Comparison of ENCODE assay signal across 21 cellular contexts in genomic region chr17:66395961-66396360, GRCh38.
A peak's percentile ranks its signal among the peaks of the same experiment; 100 is the strongest.
DNase-seq lines count a peak whose midpoint lies in the region; ATAC-seq and TF ChIP-seq lines count a peak whose summit lies in the region.
"Had no signal": no experiment of that assay in that cellular context is flagged by ENCODE, and none has a peak within 500 bp of the region (broad histone marks: within the 10 kb centered on the region; RNA-seq: fewer than 3 reads in every experiment).

No MANE protein-coding gene starts in this region.

- DNase-seq in CD4-positive, CD25-positive, alpha-beta regulatory T cell, result no peak
- no peak for DNase-seq in CD4-positive, alpha-beta T cell
- no peak for DNase-seq in activated naive CD8-positive, alpha-beta T cell treated with anti-CD3 and anti-CD28 coated beads for 36 hours
- no peak for DNase-seq in chondrocyte (ENCODE audit: low spot score)
- no peak for DNase-seq in neural progenitor cell (ENCODE audit: low spot score)
- DNase-seq: ACHN, AML-193, Caco-2, DMS153, GOT3, NCI-H1105 treated with DMSO at 0.1 percent for 48 hours, NCI-H1694, NCI-H2081 treated with DMSO at 0.1 percent for 48 hours, NCI-H446 treated with DMSO at 0.1 percent for 48 hours, NCI-H69, Peyer's patch had no signal

- POLR2A ChIA-PET in CD4-positive, alpha-beta T cell (lab: Charles Lee), result interaction anchor here (0.7 kb wide), 1 partner anchor 19 kb away, joined by 3 read pairs; no protein-coding TSS in a partner anchor

- no peaks in the 10 kb centered on the region for H3F3A ChIP-seq in neural progenitor cell (ENCODE audit: low read depth)

- ATAC-seq in CD4-positive, CD25-positive, alpha-beta regulatory T cell (ENCODE audit: low read depth in 2 of 2), result no peak
- ATAC-seq in CD4-positive, alpha-beta T cell (ENCODE audit: poor library complexity), result no peak
- ATAC-seq in SK-N-SH treated with all-trans-retinoic acid at 6 μM for 48 hours, result no peak
- no peak for ATAC-seq in GM18520 (IDR thresholded peaks at IDR 0.05; ENCODE audit: unreplicated experiment)
- ATAC-seq: GM12878, HCT116 had no signal

- CTCF ChIA-PET in CD4-positive, alpha-beta T cell (lab: Charles Lee), result no interaction called here

- peaks cover 0 to 1% (median 0%) of the 10 kb centered on the region in 7 donors for H3K9me3 Mint-ChIP-seq in CD4-positive, CD25-positive, alpha-beta regulatory T cell
- H3K9me3 Mint-ChIP-seq in CD4-positive, alpha-beta T cell, result peaks cover 2% of the 10 kb centered on the region
- peaks cover 17% of the 10 kb centered on the region for H3K9me3 Mint-ChIP-seq in activated naive CD8-positive, alpha-beta T cell treated with anti-CD3 and anti-CD28 coated beads for 36 hours
- H3K9me3 Mint-ChIP-seq in chondrocyte (ENCODE audit: low read depth) (no peaks in the 10 kb centered on the region), neural progenitor cell (peaks cover 5% of the 10 kb centered on the region)

- intact Hi-C loops in CD4-positive, alpha-beta T cell (cut with DNase I, micrococcal nuclease), result loop anchor here in 1 of 2 experiments (5.0 kb wide), 2 partner anchors 64 to 89 kb away; no protein-coding TSS in a partner anchor

- H3K36me3 ChIP-seq in CD4-positive, CD25-positive, alpha-beta regulatory T cell (ENCODE audit: control insufficient read depth, insufficient read depth, low read length), result peaks cover 2% of the 10 kb centered on the region
- no peaks in the 10 kb centered on the region for H3K36me3 ChIP-seq in neural progenitor cell
- H3K36me3 ChIP-seq: Peyer's patch had no signal

- H3K4me3 ChIP-seq in CD4-positive, CD25-positive, alpha-beta regulatory T cell (ENCODE audit: low read depth, low read length), result no peak overlapping the region
- no peak overlapping the region for H3K4me3 ChIP-seq in neural progenitor cell
- H3K4me3 ChIP-seq: GM12878, Peyer's patch had no signal

- no peak overlapping the region for H3K4me2 ChIP-seq in neural progenitor cell

- peaks cover 16 to 77% (median 38%) of the 10 kb centered on the region in 4 donors for H3K4me1 Mint-ChIP-seq in CD4-positive, CD25-positive, alpha-beta regulatory T cell
- peaks cover 83% of the 10 kb centered on the region for H3K4me1 Mint-ChIP-seq in CD4-positive, alpha-beta T cell (ENCODE audit: low read depth)
- H3K4me1 Mint-ChIP-seq in activated naive CD8-positive, alpha-beta T cell treated with anti-CD3 and anti-CD28 coated beads for 36 hours, result peaks cover 70% of the 10 kb centered on the region
- H3K4me1 Mint-ChIP-seq in chondrocyte (ENCODE audit: low read depth) (peaks cover 30% of the 10 kb centered on the region), neural progenitor cell (peaks cover 12% of the 10 kb centered on the region)

- H3K4me1 ChIP-seq in CD4-positive, CD25-positive, alpha-beta regulatory T cell (ENCODE audit: control insufficient read depth, insufficient read depth, low read length, poor library complexity, severe bottlenecking), result peaks cover 18% of the 10 kb centered on the region
- H3K4me1 ChIP-seq in neural progenitor cell, result no peaks in the 10 kb centered on the region
- H3K4me1 ChIP-seq: Caco-2, Peyer's patch had no signal

- no peaks in the 10 kb centered on the region for H4K20me1 ChIP-seq in neural progenitor cell (ENCODE audit: low read depth)

- TF ChIP-seq CTCF in CD4-positive, alpha-beta T cell (IDR thresholded peaks at IDR 0.05), result no peak
- TF ChIP-seq CTCF in chondrocyte (IDR thresholded peaks at IDR 0.05), result no peak
- TF ChIP-seq CTCF in neural progenitor cell (IDR thresholded peaks at IDR 0.05), result no peak

- peaks cover 14% of the 10 kb centered on the region for H3K36me3 Mint-ChIP-seq in CD4-positive, CD25-positive, alpha-beta regulatory T cell
- H3K36me3 Mint-ChIP-seq in CD4-positive, alpha-beta T cell (ENCODE audit: low read depth), result peaks cover 41% of the 10 kb centered on the region
- H3K36me3 Mint-ChIP-seq in activated naive CD8-positive, alpha-beta T cell treated with anti-CD3 and anti-CD28 coated beads for 36 hours, result peaks cover 49% of the 10 kb centered on the region
- peaks cover 6% of the 10 kb centered on the region for H3K36me3 Mint-ChIP-seq in chondrocyte (ENCODE audit: low read depth)
- peaks cover 6% of the 10 kb centered on the region for H3K36me3 Mint-ChIP-seq in neural progenitor cell

- no peaks in the 10 kb centered on the region for H3K27me3 Mint-ChIP-seq in CD4-positive, CD25-positive, alpha-beta regulatory T cell
- no peaks in the 10 kb centered on the region for H3K27me3 Mint-ChIP-seq in CD4-positive, alpha-beta T cell
- no peaks in the 10 kb centered on the region for H3K27me3 Mint-ChIP-seq in activated naive CD8-positive, alpha-beta T cell treated with anti-CD3 and anti-CD28 coated beads for 36 hours
- no peaks in the 10 kb centered on the region for H3K27me3 Mint-ChIP-seq in chondrocyte (ENCODE audit: low read depth)
- peaks cover 2% of the 10 kb centered on the region for H3K27me3 Mint-ChIP-seq in neural progenitor cell (ENCODE audit: insufficient read depth, low read depth)

- H3K79me2 ChIP-seq in neural progenitor cell (ENCODE audit: low read depth), result no peaks in the 10 kb centered on the region

- no peaks in the 10 kb centered on the region for H3K9me3 ChIP-seq in CD4-positive, CD25-positive, alpha-beta regulatory T cell (ENCODE audit: control insufficient read depth in 2 of 2, low read length in 2 of 2)
- H3K9me3 ChIP-seq in CD4-positive, alpha-beta T cell (ENCODE audit: control insufficient read depth, low read length), result no peaks in the 10 kb centered on the region
- no peaks in the 10 kb centered on the region for H3K9me3 ChIP-seq in neural progenitor cell (ENCODE audit: low read depth)
- H3K9me3 ChIP-seq: Caco-2, Peyer's patch had no signal

- H3K9ac ChIP-seq in neural progenitor cell, result no peak overlapping the region

- H3K27ac ChIP-seq in CD4-positive, CD25-positive, alpha-beta regulatory T cell (ENCODE audit: insufficient read depth, low read length, poor library complexity, severe bottlenecking), result no peak overlapping the region
- H3K27ac ChIP-seq in CD4-positive, alpha-beta T cell (ENCODE audit: low read depth, low read length), result no peak overlapping the region
- no peak overlapping the region for H3K27ac ChIP-seq in neural progenitor cell
- H3K27ac ChIP-seq: C4-2B, Peyer's patch had no signal

- H3K27me3 ChIP-seq in CD4-positive, CD25-positive, alpha-beta regulatory T cell (ENCODE audit: control insufficient read depth, insufficient read depth, low read length), result no peaks in the 10 kb centered on the region
- H3K27me3 ChIP-seq in CD4-positive, alpha-beta T cell (ENCODE audit: control insufficient read depth, insufficient read depth, low read length), result no peaks in the 10 kb centered on the region
- no peaks in the 10 kb centered on the region for H3K27me3 ChIP-seq in neural progenitor cell
- H3K27me3 ChIP-seq: Peyer's patch had no signal

- peak overlapping the region in 2 of 4 donors; percentile 2 to 35 for H3K4me3 Mint-ChIP-seq in CD4-positive, CD25-positive, alpha-beta regulatory T cell
- H3K4me3 Mint-ChIP-seq in CD4-positive, alpha-beta T cell, result peak overlapping the region; percentile 46
- no peak overlapping the region for H3K4me3 Mint-ChIP-seq in activated naive CD8-positive, alpha-beta T cell treated with anti-CD3 and anti-CD28 coated beads for 36 hours
- H3K4me3 Mint-ChIP-seq in chondrocyte (ENCODE audit: unreplicated experiment) (no peak overlapping the region), neural progenitor cell (no peak overlapping the region)

- H2AFZ ChIP-seq in neural progenitor cell (replicated peaks), result no peak overlapping the region

- H3K27ac Mint-ChIP-seq in CD4-positive, CD25-positive, alpha-beta regulatory T cell, result peak overlapping the region in 2 of 3 donors; percentile 19 to 28
- H3K27ac Mint-ChIP-seq in CD4-positive, alpha-beta T cell, result peak overlapping the region; percentile 70
- H3K27ac Mint-ChIP-seq in activated naive CD8-positive, alpha-beta T cell treated with anti-CD3 and anti-CD28 coated beads for 36 hours, result peak overlapping the region; percentile 70
- H3K27ac Mint-ChIP-seq in chondrocyte (ENCODE audit: unreplicated experiment) (no peak overlapping the region), neural progenitor cell (no peak overlapping the region)

TF ChIP-seq in SK-N-SH treated with all-trans-retinoic acid at 6 μM for 48 hours, 23 proteins besides CTCF, POLR2A, EP300 and RAD21:
- TF ChIP-seq RARB (CRISPR knock-in tag; IDR thresholded peaks at IDR 0.05) (no peak), ZFP3 (CRISPR knock-in tag; IDR thresholded peaks at IDR 0.05) (peak; percentile 90), CSRNP3 (CRISPR knock-in tag; IDR thresholded peaks at IDR 0.05) (no peak)

Comparison
In these comparisons a context has a peak if more than half of its experiments do, and no peak if none do; other contexts are left out.
1. H3K27ac Mint-ChIP-seq: peak in CD4-positive, CD25-positive, alpha-beta regulatory T cell (2 of 3), CD4-positive, alpha-beta T cell (single experiment) and activated naive CD8-positive, alpha-beta T cell treated with anti-CD3 and anti-CD28 coated beads for 36 hours (single experiment); none in chondrocyte (single experiment) and neural progenitor cell (single experiment).